Comparison of ENCODE assay signal across 22 cellular contexts in the genomic region with DNA sequence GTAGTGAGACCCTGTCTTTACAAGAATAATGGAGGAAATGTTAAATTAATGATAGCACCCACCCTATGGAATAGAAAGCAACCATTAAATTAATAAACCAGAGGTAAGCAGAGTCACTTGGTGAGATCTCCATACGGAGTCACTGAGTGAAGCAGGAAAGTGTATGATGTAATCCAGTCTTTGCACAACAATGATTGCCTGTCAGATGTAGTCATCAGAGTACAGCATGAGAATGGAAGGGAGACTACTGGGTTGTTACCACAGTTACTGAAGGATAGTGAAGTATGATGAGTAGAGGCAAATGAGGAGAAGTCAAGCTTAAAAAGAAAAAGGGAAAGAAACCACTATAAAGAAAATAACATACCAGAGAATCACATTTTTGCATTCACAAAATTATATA.
"Had no signal": no experiment of that assay in that cellular context is flagged by ENCODE, and none has a peak within 500 bp of the region (broad histone marks: within the 10 kb centered on the region; RNA-seq: fewer than 3 reads in every experiment).

No MANE protein-coding gene starts in this region.

- DNase-seq: activated B cell treated with CpG ODN at 0.5 μM for 24 hours; activated CD4-positive, alpha-beta T cell treated with anti-CD3 and anti-CD28 coated beads for 1 hour; activated CD4-positive, alpha-beta T cell treated with anti-CD3 and anti-CD28 coated beads, Interleukin-2, amount 10 ng/mL, durations not matched to agents 24 days and 14 days; activated CD4-positive, alpha-beta T cell treated with anti-CD3 and anti-CD28 coated beads, Interleukin-2, amount 50 U/mL, for 48 hours; activated CD8-positive, alpha-beta memory T cell treated with anti-CD3 and anti-CD28 coated beads for 24 hours; activated gamma-delta T cell; activated naive CD4-positive, alpha-beta T cell treated with anti-CD3 and anti-CD28 coated beads for 36 hours; activated T-cell treated with anti-CD3 and anti-CD28 coated beads, Interleukin-2, amount 50 U/mL, for 48 hours; amygdala; cerebellar nuclear complex; KG1; NCI-H1092; NCI-H1417; NCI-H1930; NCI-H345; NCI-H510A treated with DMSO at 0.1 percent for 48 hours; NCI-H69; NK-92 treated with Interleukin-12 subunit alpha and Interleukin-12 subunit beta, amount 100 ng/mL, for 24 hours; PC-3; SHP77 treated with DMSO at 0.1 percent for 48 hours; T-helper 9 cell had no signal

- ATAC-seq: activated T-helper 17 cell treated with anti-CD3 and anti-CD28 coated beads, Interleukin-2, amount 50 U/mL, for 72 hours; PC-3 had no signal
